ENCODE assay signal across 12 cellular contexts in genomic region chr1:62725255-62725654, GRCh38. TPM values are rescaled to one million over a fixed set of nuclear protein-coding genes. Genes with fewer than 3 reads are reported as not detected.
DNase-seq lines count a peak whose midpoint lies in the region; ATAC-seq and TF ChIP-seq lines count a peak whose summit lies in the region.
"Had no signal": no experiment of that assay in that cellular context is flagged by ENCODE, and none has a peak within 500 bp of the region (broad histone marks: within the 10 kb centered on the region; RNA-seq: fewer than 3 reads in every experiment).

No MANE protein-coding gene starts in this region.

- no peaks in the 10 kb centered on the region for H3K27me3 ChIP-seq in SK-N-SH (ENCODE audit: insufficient read depth)
- H3K27me3 ChIP-seq in parathyroid adenoma (ENCODE audit: control insufficient read depth, insufficient read depth, low read length): no peaks in the 10 kb centered on the region
- H3K27me3 ChIP-seq: hepatocyte, SJSA1 had no signal

- 25% methylated on average over 1 of the region's 1 CpG for WGBS in SK-N-SH (ENCODE audit: low lambda C conversion rate)

- H2AFZ ChIP-seq in SK-N-SH (ENCODE audit: low read depth): peak overlapping the region; percentile 58
- H2AFZ ChIP-seq in parathyroid adenoma: no peak overlapping the region
- H2AFZ ChIP-seq: hepatocyte had no signal

- peak; percentile 75 for DNase-seq in GM03348 (ENCODE audit: low spot score)
- DNase-seq in SK-N-SH: no peak
- DNase-seq in fibroblast of gingiva (ENCODE audit: low read depth): peak; percentile 89
- no peak for DNase-seq in COR-L47 (lab: John Stamatoyannopoulos, UW)
- no peak for DNase-seq in NCI-H2171 treated with DMSO at 0.1 percent for 48 hours (lab: John Stamatoyannopoulos, UW)
- DNase-seq in islet precursor cell: no peak

- no peak for TF ChIP-seq EP300 in SK-N-SH (IDR thresholded peaks at IDR 0.05; ENCODE audit: borderline replicate concordance in 1 of 2, low read depth in 1 of 2, low read length in 1 of 2)

- H3K79me2 ChIP-seq in SK-N-SH (ENCODE audit: insufficient read depth) (no peaks in the 10 kb centered on the region), parathyroid adenoma (no peaks in the 10 kb centered on the region)
- H3K79me2 ChIP-seq: hepatocyte had no signal

- H3K4me3 ChIP-seq in SK-N-SH (ENCODE audit: low read depth in 2 of 2, low read length in 1 of 2) (peak overlapping the region; percentile 19 to 48; a peak in 3 of 4 replicates), parathyroid adenoma (ENCODE audit: low read depth, low read length) (no peak overlapping the region)
- H3K4me3 ChIP-seq: hepatocyte, K562, SJSA1, skin epidermis had no signal

- H3K9me3 ChIP-seq in SK-N-SH (no peaks in the 10 kb centered on the region), parathyroid adenoma (ENCODE audit: control insufficient read depth, low read length) (no peaks in the 10 kb centered on the region)
- H3K9me3 ChIP-seq: SJSA1 had no signal

- no peak for TF ChIP-seq RAD21 in SK-N-SH (IDR thresholded peaks at IDR 0.05; ENCODE audit: low read length)

- no peaks in the 10 kb centered on the region for H3K9me2 ChIP-seq in SK-N-SH

- H3K9ac ChIP-seq in SK-N-SH (peak overlapping the region; percentile 32), parathyroid adenoma (no peak overlapping the region)

- peak overlapping the region; percentile 65 to 70; a peak in 3 of 4 replicates for H3K27ac ChIP-seq in SK-N-SH (ENCODE audit: low read depth in 2 of 2, low read length in 1 of 2)
- no peak overlapping the region for H3K27ac ChIP-seq in parathyroid adenoma
- H3K27ac ChIP-seq: hepatocyte, SJSA1 had no signal

- no peak for ATAC-seq in GM19324 (IDR thresholded peaks at IDR 0.05; ENCODE audit: low FRiP score, unreplicated experiment)
- ATAC-seq: K562 had no signal

- CTCF ChIA-PET in SK-N-SH (lab: Yijun Ruan, JAX): interaction anchor here (1.5 kb wide), 1 partner anchor 549 kb away, joined by 4 read pairs; no protein-coding TSS in a partner anchor

- H3K4me1 ChIP-seq in SK-N-SH (ENCODE audit: control insufficient read depth in 1 of 2, insufficient read depth in 2 of 2, low read depth in 1 of 2, low read length in 1 of 2): peaks cover 20 to 31% of the 10 kb centered on the region in 2 experiments; a peak in 3 of 4 replicates
- no peaks in the 10 kb centered on the region for H3K4me1 ChIP-seq in parathyroid adenoma

- no peak for TF ChIP-seq CTCF in SK-N-SH (IDR thresholded peaks at IDR 0.05)
- no peak for TF ChIP-seq CTCF in parathyroid adenoma (IDR thresholded peaks at IDR 0.05)

- POLR2A ChIA-PET in SK-N-SH (lab: Yijun Ruan, JAX): no interaction called here

- no peaks in the 10 kb centered on the region for H4K20me1 ChIP-seq in SK-N-SH (ENCODE audit: insufficient read depth)

- peak overlapping the region; percentile 52 for H3K4me2 ChIP-seq in SK-N-SH
- peak overlapping the region; percentile 40 for H3K4me2 ChIP-seq in parathyroid adenoma (ENCODE audit: low read length)
- H3K4me2 ChIP-seq: hepatocyte had no signal

- peaks cover 24% of the 10 kb centered on the region for H3F3A ChIP-seq in SK-N-SH (replicated peaks; ENCODE audit: insufficient read depth)

- H3K36me3 ChIP-seq in SK-N-SH (replicated peaks in 1 of 2; ENCODE audit: control insufficient read depth in 1 of 2, insufficient read depth in 2 of 2, low read length in 1 of 2) (no peaks in the 10 kb centered on the region), parathyroid adenoma (ENCODE audit: control insufficient read depth, insufficient read depth, low read length) (no peaks in the 10 kb centered on the region)
- H3K36me3 ChIP-seq: SJSA1 had no signal

TF ChIP-seq in SK-N-SH, 30 proteins besides CTCF, POLR2A, EP300 and RAD21:
- TF ChIP-seq NFIC (IDR thresholded peaks at IDR 0.05; ENCODE audit: borderline replicate concordance) (peak; percentile 60), ZBTB33 (IDR thresholded peaks at IDR 0.05; ENCODE audit: borderline replicate concordance, low read depth) (no peak), PBX3 (IDR thresholded peaks at IDR 0.05) (0 out of 2 replicates have a peak, but pooled peaks have one; percentile 3), TCF12 (IDR thresholded peaks at IDR 0.05) (peak; percentile 27), FOXM1 (IDR thresholded peaks at IDR 0.05; ENCODE audit: low read depth) (no peak), USF1 (IDR thresholded peaks at IDR 0.05; ENCODE audit: borderline replicate concordance, low read depth) (no peak), TEAD4 (IDR thresholded peaks at IDR 0.05; ENCODE audit: borderline replicate concordance, insufficient read depth) (no peak), GATA2 (CRISPR knock-in tag; IDR thresholded peaks at IDR 0.05) (no peak), USF2 (IDR thresholded peaks at IDR 0.05; ENCODE audit: borderline replicate concordance, low read depth, low read length) (no peak), IRF3 (IDR thresholded peaks at IDR 0.05; ENCODE audit: low read depth, low read length) (no peak), POLR2AphosphoS5 (IDR thresholded peaks at IDR 0.05; ENCODE audit: low read depth, low read length) (no peak), CHD2 (IDR thresholded peaks at IDR 0.05; ENCODE audit: low read length, partially characterized antibody) (no peak), JUND (IDR thresholded peaks at IDR 0.05) (no peak), SIN3A (IDR thresholded peaks at IDR 0.05; ENCODE audit: borderline replicate concordance, low read depth, low read length) (no peak), YY1 (IDR thresholded peaks at IDR 0.05; ENCODE audit: low read depth) (no peak)
TF ChIP-seq in SK-N-SH: peak in this region for 3.

RNA-seq across cellular contexts. Expression of gene DOCK7, which starts 37.1 kb away (rescaled TPM):
- 27.6 and 32.0 TPM in 2 replicates for polyA plus RNA-seq in SK-N-SH (2012; rRNA removed)
- polyA plus RNA-seq in SK-N-SH (2012; cell fraction: cytosol; rRNA removed): 33.4 and 41.3 TPM in 2 replicates
- polyA plus RNA-seq in SK-N-SH (2012; cell fraction: nucleus; rRNA removed): 24.1 and 52.5 TPM in 2 replicates

RNA-seq across cellular contexts. Expression of gene ATG4C, which starts 58.7 kb away (rescaled TPM):
- polyA plus RNA-seq in SK-N-SH (2012; rRNA removed): 2.8 and 3.0 TPM in 2 replicates
- 4.7 and 5.5 TPM in 2 replicates for polyA plus RNA-seq in SK-N-SH (2012; cell fraction: cytosol; rRNA removed)
- 0.66 and 2.4 TPM in 2 replicates for polyA plus RNA-seq in SK-N-SH (2012; cell fraction: nucleus; rRNA removed)

Comparison
In these comparisons a context has a peak if more than half of its experiments do, and no peak if none do; other contexts are left out.
1. DNase-seq: peak in GM03348 (single experiment) and fibroblast of gingiva (single experiment); none in SK-N-SH (single experiment), COR-L47 (single experiment), NCI-H2171 treated with DMSO at 0.1 percent for 48 hours (single experiment) and islet precursor cell (single experiment).